1 cellular context compared by ENCODE assay signal in genomic region chr2:128090909-128091690, GRCh38.
A peak's percentile ranks its signal among the peaks of the same experiment; 100 is the strongest.
TF ChIP-seq lines count a peak whose summit lies in the region.

UGGT1 (plus strand) TSS chr2:128091200; CDS start chr2:128091358, 158 bp downstream.

TF ChIP-seq in K562, 482 proteins besides CTCF, POLR2A, EP300 and RAD21 (continued from another document):
- TF ChIP-seq REST (CRISPR knock-in tag; IDR thresholded peaks at IDR 0.05; ENCODE audit: low read depth), result 0 out of 2 replicates have a peak, but pooled peaks have one; percentile 21
- no peak for TF ChIP-seq FOXP1 (CRISPR knock-in tag; IDR thresholded peaks at IDR 0.05)
- no peak for TF ChIP-seq ZNF175 (CRISPR knock-in tag; IDR thresholded peaks at IDR 0.05; ENCODE audit: low read depth)
- no peak for TF ChIP-seq GTF3C2 (IDR thresholded peaks at IDR 0.05; ENCODE audit: borderline replicate concordance, extremely low read depth, insufficient read length)
- TF ChIP-seq HDAC6 (IDR thresholded peaks at IDR 0.05; ENCODE audit: low read depth, low read length), result no peak
